1 cellular context compared by ENCODE assay signal in the genomic region with DNA sequence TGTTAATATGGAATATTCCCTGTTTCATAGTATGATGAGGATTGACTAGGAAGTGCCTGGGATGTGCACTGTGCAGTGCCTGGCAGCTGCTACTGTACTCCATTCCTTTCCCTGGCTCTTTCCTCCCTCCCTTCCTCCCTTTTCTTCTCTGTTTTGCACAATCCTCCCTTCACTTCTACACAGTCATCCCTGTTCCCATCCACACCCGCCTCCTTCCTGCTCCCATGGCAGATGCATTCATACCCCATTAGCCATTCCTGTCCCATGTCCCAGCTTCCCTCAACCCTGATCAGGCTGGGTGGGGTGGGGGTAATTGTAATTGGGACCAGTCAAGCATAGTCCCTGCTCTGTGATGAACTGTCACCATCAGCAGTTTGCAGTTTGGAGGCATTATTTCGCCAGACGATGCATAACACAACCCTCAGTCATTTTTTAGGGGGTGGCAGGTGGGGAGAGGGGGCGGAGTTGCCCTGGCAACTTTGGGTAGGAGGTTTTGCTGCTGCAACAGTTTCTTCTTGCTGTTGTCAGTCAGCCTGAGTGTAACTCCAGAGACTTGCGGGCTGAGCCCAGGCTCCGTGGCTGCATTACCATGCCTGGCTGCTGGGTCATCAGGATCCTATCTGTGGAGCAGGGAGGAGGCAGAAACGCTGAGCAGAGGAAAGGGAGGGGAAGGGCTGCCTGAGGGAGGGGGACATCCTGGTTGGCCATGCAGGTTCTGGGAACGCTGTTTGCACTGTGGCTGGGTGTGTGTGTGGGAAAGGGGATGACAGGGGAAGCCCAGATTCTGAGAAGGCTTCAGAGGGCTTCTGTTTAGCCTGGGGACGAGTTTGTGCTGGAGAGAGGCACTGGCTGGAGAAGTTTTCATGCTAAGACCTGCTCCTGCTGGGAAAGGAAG.
TF ChIP-seq lines count a peak whose summit lies in the region.

No MANE protein-coding gene starts in this region.

TF ChIP-seq in GM23338, 12 proteins besides CTCF, POLR2A, EP300 and RAD21 (continued from another document):
- no peak for TF ChIP-seq ETS1 (IDR thresholded peaks at IDR 0.05)
- TF ChIP-seq JUNB (IDR thresholded peaks at IDR 0.05; ENCODE audit: unreplicated experiment): no peak
- TF ChIP-seq ZNF462 (CRISPR knock-in tag; IDR thresholded peaks at IDR 0.05): no peak
- no peak for TF ChIP-seq POLR2AphosphoS5 (IDR thresholded peaks at IDR 0.05; ENCODE audit: low read depth)
- TF ChIP-seq, protein P1, sequence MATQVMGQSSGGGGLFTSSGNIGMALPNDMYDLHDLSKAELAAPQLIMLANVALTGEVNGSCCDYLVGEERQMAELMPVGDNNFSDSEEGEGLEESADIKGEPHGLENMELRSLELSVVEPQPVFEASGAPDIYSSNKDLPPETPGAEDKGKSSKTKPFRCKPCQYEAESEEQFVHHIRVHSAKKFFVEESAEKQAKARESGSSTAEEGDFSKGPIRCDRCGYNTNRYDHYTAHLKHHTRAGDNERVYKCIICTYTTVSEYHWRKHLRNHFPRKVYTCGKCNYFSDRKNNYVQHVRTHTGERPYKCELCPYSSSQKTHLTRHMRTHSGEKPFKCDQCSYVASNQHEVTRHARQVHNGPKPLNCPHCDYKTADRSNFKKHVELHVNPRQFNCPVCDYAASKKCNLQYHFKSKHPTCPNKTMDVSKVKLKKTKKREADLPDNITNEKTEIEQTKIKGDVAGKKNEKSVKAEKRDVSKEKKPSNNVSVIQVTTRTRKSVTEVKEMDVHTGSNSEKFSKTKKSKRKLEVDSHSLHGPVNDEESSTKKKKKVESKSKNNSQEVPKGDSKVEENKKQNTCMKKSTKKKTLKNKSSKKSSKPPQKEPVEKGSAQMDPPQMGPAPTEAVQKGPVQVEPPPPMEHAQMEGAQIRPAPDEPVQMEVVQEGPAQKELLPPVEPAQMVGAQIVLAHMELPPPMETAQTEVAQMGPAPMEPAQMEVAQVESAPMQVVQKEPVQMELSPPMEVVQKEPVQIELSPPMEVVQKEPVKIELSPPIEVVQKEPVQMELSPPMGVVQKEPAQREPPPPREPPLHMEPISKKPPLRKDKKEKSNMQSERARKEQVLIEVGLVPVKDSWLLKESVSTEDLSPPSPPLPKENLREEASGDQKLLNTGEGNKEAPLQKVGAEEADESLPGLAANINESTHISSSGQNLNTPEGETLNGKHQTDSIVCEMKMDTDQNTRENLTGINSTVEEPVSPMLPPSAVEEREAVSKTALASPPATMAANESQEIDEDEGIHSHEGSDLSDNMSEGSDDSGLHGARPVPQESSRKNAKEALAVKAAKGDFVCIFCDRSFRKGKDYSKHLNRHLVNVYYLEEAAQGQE (IDR thresholded peaks at IDR 0.05; ENCODE audit: unreplicated experiment): no peak
- TF ChIP-seq ZNF114 (CRISPR knock-in tag; IDR thresholded peaks at IDR 0.05): no peak
- TF ChIP-seq STAT1 (IDR thresholded peaks at IDR 0.05; ENCODE audit: unreplicated experiment): no peak
- no peak for TF ChIP-seq EZH2 (IDR thresholded peaks at IDR 0.05; ENCODE audit: low read depth, unreplicated experiment)
